Comparison of ENCODE assay signal across 8 cellular contexts in the genomic region with DNA sequence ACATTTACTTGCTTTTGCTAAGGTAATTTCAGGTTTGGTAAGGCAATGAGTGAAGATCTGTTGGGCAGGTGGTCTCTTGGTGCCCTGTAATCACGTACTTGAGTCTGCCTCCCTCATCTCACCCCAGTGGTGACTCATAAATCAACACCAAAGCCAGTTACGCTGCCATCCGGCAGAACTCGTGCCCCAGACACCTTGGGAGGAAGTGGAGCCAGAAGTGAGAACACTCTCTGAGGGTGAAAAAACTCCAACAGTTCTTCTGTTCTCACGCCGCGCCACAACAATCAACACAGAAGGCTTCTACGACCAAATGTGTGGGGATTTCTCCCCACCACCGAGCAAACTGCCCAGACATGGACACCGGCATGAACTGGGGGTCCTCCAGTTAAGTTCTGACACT.
DNase-seq lines count a peak whose midpoint lies in the region; ATAC-seq, FAIRE-seq and TF ChIP-seq lines count a peak whose summit lies in the region.

No MANE protein-coding gene starts in this region.

- H3K27ac Mint-ChIP-seq in activated T-helper 2 cell treated with anti-CD3 and anti-CD28 coated beads, Interferon-gamma antibody, Interleukin-2, Interleukin-4, amounts not matched to agents 10 μg/mL and 5 μg/mL and 100 μg/mL, durations not matched to agents 14 hours and 24 hours and 36 hours = peak overlapping the region; percentile 99

- POLR2A ChIA-PET in A549 (lab: Yijun Ruan, JAX) = no interaction called here

- DNase-seq in A549 (ENCODE audit: low read depth in 1 of 2, low spot score in 1 of 2) (no peak), NK-92 (lab: John Stamatoyannopoulos, UW; ENCODE audit: unreplicated experiment) (peak; percentile 30), upper lobe of right lung (no peak), hepatocyte (ENCODE audit: low spot score) (no peak), hepatic stellate cell (ENCODE audit: low spot score) (no peak)
- peak; percentile 85 for DNase-seq in activated T-helper 2 cell treated with anti-CD3 and anti-CD28 coated beads, Interferon-gamma antibody, Interleukin-2, Interleukin-4, amounts not matched to agents 10 μg/mL and 5 μg/mL and 100 μg/mL, durations not matched to agents 14 hours and 24 hours and 36 hours (ENCODE audit: low spot score)

- ATAC-seq in A549 = no peak
- ATAC-seq in GM21447 (IDR thresholded peaks at IDR 0.05; ENCODE audit: unreplicated experiment) = peak; percentile 66
- peak; percentile 57 for ATAC-seq in upper lobe of right lung

- CTCF ChIA-PET in A549 (lab: Yijun Ruan, JAX) = interaction anchor here (0.7 to 3.1 kb wide), 7 partner anchors 11 to 255 kb away, joined by 3 to 8 read pairs (median 3); no protein-coding TSS in a partner anchor

- H3K4me3 ChIP-seq in A549 (no peak overlapping the region), mucosa of rectum (ENCODE audit: low read length in 2 of 2) (no peak overlapping the region), upper lobe of right lung (no peak overlapping the region), hepatocyte (no peak overlapping the region)

- no peak for TF ChIP-seq CTCF in A549 (IDR thresholded peaks at IDR 0.05)
- no peak for TF ChIP-seq CTCF in upper lobe of right lung (IDR thresholded peaks at IDR 0.05)
- TF ChIP-seq CTCF in hepatocyte (IDR thresholded peaks at IDR 0.05; ENCODE audit: poor library complexity) = no peak

- no peaks in the 10 kb centered on the region for H4K20me1 ChIP-seq in hepatocyte (ENCODE audit: insufficient read depth, poor library complexity, severe bottlenecking)

- H3K36me3 ChIP-seq in mucosa of rectum (ENCODE audit: control insufficient read depth in 2 of 2, insufficient read depth in 2 of 2, low read length in 2 of 2) (no peaks in the 10 kb centered on the region), upper lobe of right lung (no peaks in the 10 kb centered on the region), hepatocyte (replicated peaks; ENCODE audit: insufficient read depth, low read depth) (no peaks in the 10 kb centered on the region)

- no peaks in the 10 kb centered on the region for H3K27me3 Mint-ChIP-seq in activated T-helper 2 cell treated with anti-CD3 and anti-CD28 coated beads, Interferon-gamma antibody, Interleukin-2, Interleukin-4, amounts not matched to agents 10 μg/mL and 5 μg/mL and 100 μg/mL, durations not matched to agents 14 hours and 24 hours and 36 hours (ENCODE audit: low read depth)

- H3K79me2 ChIP-seq in hepatocyte = no peaks in the 10 kb centered on the region

- no peak overlapping the region for H2AFZ ChIP-seq in hepatocyte

- intact Hi-C loops in activated T-helper 2 cell treated with anti-CD3 and anti-CD28 coated beads, Interferon-gamma antibody, Interleukin-2, Interleukin-4, amounts not matched to agents 10 μg/mL and 5 μg/mL and 100 μg/mL, durations not matched to agents 14 hours and 24 hours and 36 hours (cut with micrococcal nuclease) = loop anchor here (2.0 to 5.0 kb wide), 2 partner anchors 153 to 156 kb away; no protein-coding TSS in a partner anchor
- intact Hi-C loops in upper lobe of right lung (cut with DNase I) = no loop called here

- H3K4me1 ChIP-seq in A549 = peaks cover 51% of the 10 kb centered on the region
- peaks cover 33 to 37% of the 10 kb centered on the region in 2 donors for H3K4me1 ChIP-seq in mucosa of rectum (ENCODE audit: control insufficient read depth in 2 of 2, insufficient read depth in 2 of 2, low read length in 2 of 2)
- peaks cover 29% of the 10 kb centered on the region for H3K4me1 ChIP-seq in upper lobe of right lung
- H3K4me1 ChIP-seq in hepatocyte (ENCODE audit: insufficient read depth) = no peaks in the 10 kb centered on the region

- no peak for TF ChIP-seq POLR2A in A549 (IDR thresholded peaks at IDR 0.05; ENCODE audit: low read length)

- H3K9me3 Mint-ChIP-seq in activated T-helper 2 cell treated with anti-CD3 and anti-CD28 coated beads, Interferon-gamma antibody, Interleukin-2, Interleukin-4, amounts not matched to agents 10 μg/mL and 5 μg/mL and 100 μg/mL, durations not matched to agents 14 hours and 24 hours and 36 hours = no peaks in the 10 kb centered on the region

- H3K4me2 ChIP-seq in A549 (no peak overlapping the region; the same call in 2 of the 3 replicates), hepatocyte (no peak overlapping the region)

- 78% methylated on average over 10 of the region's 10 CpGs for WGBS in A549 (ENCODE audit: missing lambda C conversion rate)
- WGBS in hepatocyte (ENCODE audit: low lambda C conversion rate, missing lambda C conversion rate) = 78% methylated on average over 10 of the region's 10 CpGs

- no peaks in the 10 kb centered on the region for H3K9me3 ChIP-seq in A549
- H3K9me3 ChIP-seq in mucosa of rectum (ENCODE audit: control insufficient read depth in 2 of 2, low read length in 2 of 2) = no peaks in the 10 kb centered on the region
- no peaks in the 10 kb centered on the region for H3K9me3 ChIP-seq in upper lobe of right lung
- no peaks in the 10 kb centered on the region for H3K9me3 ChIP-seq in hepatocyte (ENCODE audit: low read depth)

- H3K27ac ChIP-seq in A549 = peak overlapping the region; percentile 55 to 83
- peak overlapping the region; percentile 70 to 81 for H3K27ac ChIP-seq in mucosa of rectum (ENCODE audit: low read depth in 2 of 2, low read length in 2 of 2)
- peak overlapping the region; percentile 62 for H3K27ac ChIP-seq in upper lobe of right lung
- no peak overlapping the region for H3K27ac ChIP-seq in hepatocyte

- TF ChIP-seq RAD21 in A549 (conservative IDR thresholded peaks at IDR 0.05 in 1 of 2, IDR thresholded peaks at IDR 0.05 in 1 of 2) = no peak

- FAIRE-seq in A549 (lab: Jason Lieb, UNC) = no peak

- no peak for TF ChIP-seq EP300 in A549 (IDR thresholded peaks at IDR 0.05)

- no peaks in the 10 kb centered on the region for H3K27me3 ChIP-seq in mucosa of rectum (ENCODE audit: control insufficient read depth in 2 of 2, insufficient read depth in 2 of 2, low read length in 2 of 2)
- no peaks in the 10 kb centered on the region for H3K27me3 ChIP-seq in upper lobe of right lung
- no peaks in the 10 kb centered on the region for H3K27me3 ChIP-seq in hepatocyte

- H3K4me1 Mint-ChIP-seq in activated T-helper 2 cell treated with anti-CD3 and anti-CD28 coated beads, Interferon-gamma antibody, Interleukin-2, Interleukin-4, amounts not matched to agents 10 μg/mL and 5 μg/mL and 100 μg/mL, durations not matched to agents 14 hours and 24 hours and 36 hours (ENCODE audit: low read depth) = peaks cover 81% of the 10 kb centered on the region

- H3K9ac ChIP-seq in mucosa of rectum (ENCODE audit: low read depth in 1 of 2, low read length in 2 of 2) = no peak overlapping the region

- no peaks in the 10 kb centered on the region for H3K9me2 ChIP-seq in hepatocyte (replicated peaks; ENCODE audit: insufficient read depth)

- H3K4me3 Mint-ChIP-seq in activated T-helper 2 cell treated with anti-CD3 and anti-CD28 coated beads, Interferon-gamma antibody, Interleukin-2, Interleukin-4, amounts not matched to agents 10 μg/mL and 5 μg/mL and 100 μg/mL, durations not matched to agents 14 hours and 24 hours and 36 hours (ENCODE audit: low read depth) = peak overlapping the region; percentile 40

- H3K36me3 Mint-ChIP-seq in activated T-helper 2 cell treated with anti-CD3 and anti-CD28 coated beads, Interferon-gamma antibody, Interleukin-2, Interleukin-4, amounts not matched to agents 10 μg/mL and 5 μg/mL and 100 μg/mL, durations not matched to agents 14 hours and 24 hours and 36 hours (ENCODE audit: low read depth) = no peaks in the 10 kb centered on the region

TF ChIP-seq in A549, 52 proteins besides CTCF, POLR2A, EP300 and RAD21:
- TF ChIP-seq NR3C1 (IDR thresholded peaks at IDR 0.05) (no peak), FOSL2 (IDR thresholded peaks at IDR 0.05) (no peak), FOSL2 (CRISPR knock-in tag; IDR thresholded peaks at IDR 0.05) (peak; percentile 37; the same call in 1 of the 2 replicates), HOXA7 (CRISPR knock-in tag; IDR thresholded peaks at IDR 0.05) (no peak)
TF ChIP-seq in A549: peak in this region for 1.

Comparison
In these comparisons a context has a peak if more than half of its experiments do, and no peak if none do; other contexts are left out.
1. ATAC-seq: peak in GM21447 (single experiment) and upper lobe of right lung (single experiment); none in A549 (0 of 2).
2. DNase-seq: peak in NK-92 (single experiment) and activated T-helper 2 cell treated with anti-CD3 and anti-CD28 coated beads, Interferon-gamma antibody, Interleukin-2, Interleukin-4, amounts not matched to agents 10 μg/mL and 5 μg/mL and 100 μg/mL, durations not matched to agents 14 hours and 24 hours and 36 hours (single experiment); none in A549 (0 of 2), upper lobe of right lung (single experiment), hepatocyte (single experiment) and hepatic stellate cell (single experiment).